19 cellular contexts compared by ENCODE assay signal in genomic region chr4:89486673-89487072, GRCh38.
A peak's percentile ranks its signal among the peaks of the same experiment; 100 is the strongest.
DNase-seq lines count a peak whose midpoint lies in the region; ATAC-seq and TF ChIP-seq lines count a peak whose summit lies in the region.
"Had no signal": no experiment of that assay in that cellular context is flagged by ENCODE, and none has a peak within 500 bp of the region (broad histone marks: within the 10 kb centered on the region; RNA-seq: fewer than 3 reads in every experiment).

No MANE protein-coding gene starts in this region.

- H3K79me2 ChIP-seq in OCI-LY3 (ENCODE audit: low read length), result no peaks in the 10 kb centered on the region

- H3K36me3 Mint-ChIP-seq in endodermal cell (ENCODE audit: low read depth) (no peaks in the 10 kb centered on the region), natural killer cell (no peaks in the 10 kb centered on the region), osteocyte (ENCODE audit: unreplicated experiment) (no peaks in the 10 kb centered on the region)
- H3K36me3 Mint-ChIP-seq: CD14-positive monocyte; CD4-positive, alpha-beta memory T cell had no signal

- no peak for ATAC-seq in natural killer cell
- ATAC-seq: HCT116 had no signal

- H3K9me3 Mint-ChIP-seq in endodermal cell, result peaks cover 11% of the 10 kb centered on the region
- peaks cover 0 to 2% of the 10 kb centered on the region in 2 donors for H3K9me3 Mint-ChIP-seq in natural killer cell
- H3K9me3 Mint-ChIP-seq in osteocyte (ENCODE audit: unreplicated experiment), result no peaks in the 10 kb centered on the region
- H3K9me3 Mint-ChIP-seq: HFFc6 had no signal

- H2AFZ ChIP-seq in OCI-LY3 (ENCODE audit: low read depth, low read length), result no peak overlapping the region

- CTCF ChIA-PET in RWPE1 (lab: Yijun Ruan, JAX), result no interaction called here

- H3K27ac Mint-ChIP-seq in endodermal cell, result no peak overlapping the region
- peak overlapping the region; percentile 9 to 66 for H3K27ac Mint-ChIP-seq in natural killer cell
- H3K27ac Mint-ChIP-seq in osteocyte (ENCODE audit: unreplicated experiment), result no peak overlapping the region
- H3K27ac Mint-ChIP-seq: CD4-positive, alpha-beta memory T cell; HFFc6 had no signal

- TF ChIP-seq CTCF in OCI-LY3 (IDR thresholded peaks at IDR 0.05; ENCODE audit: low read depth, low read length) (no peak), endodermal cell (conservative IDR thresholded peaks at IDR 0.05) (no peak), natural killer cell (IDR thresholded peaks at IDR 0.05) (no peak), osteocyte (IDR thresholded peaks at IDR 0.05) (no peak), RWPE1 (conservative IDR thresholded peaks at IDR 0.05; ENCODE audit: low read depth) (no peak)

- POLR2A ChIA-PET in RWPE1 (lab: Yijun Ruan, JAX; ENCODE audit: low non-redundant PET), result no interaction called here

- H3K9ac ChIP-seq in OCI-LY3 (ENCODE audit: low read length) (no peak overlapping the region), endodermal cell (ENCODE audit: extremely low read depth, low read length, poor library complexity, severe bottlenecking) (no peak overlapping the region)
- H3K9ac ChIP-seq: BLaER1 had no signal

- H3K27me3 ChIP-seq in OCI-LY3 (ENCODE audit: low read depth, low read length) (no peaks in the 10 kb centered on the region), endodermal cell (ENCODE audit: control insufficient read depth, insufficient read depth, low read length, poor library complexity, severe bottlenecking) (no peaks in the 10 kb centered on the region)
- H3K27me3 ChIP-seq: BLaER1 had no signal

- no peaks in the 10 kb centered on the region for H4K20me1 ChIP-seq in OCI-LY3 (ENCODE audit: insufficient read depth, low read length)
- H4K20me1 ChIP-seq: BLaER1 had no signal

- no peak overlapping the region for H3K4me3 Mint-ChIP-seq in endodermal cell
- H3K4me3 Mint-ChIP-seq in natural killer cell, result peak overlapping the region; percentile 90
- H3K4me3 Mint-ChIP-seq in osteocyte (ENCODE audit: unreplicated experiment), result no peak overlapping the region
- H3K4me3 Mint-ChIP-seq: HFFc6 had no signal

- no peaks in the 10 kb centered on the region for H3K36me3 ChIP-seq in OCI-LY3 (replicated peaks; ENCODE audit: low read depth, low read length)
- H3K36me3 ChIP-seq in endodermal cell (ENCODE audit: control insufficient read depth, insufficient read depth, low read length), result no peaks in the 10 kb centered on the region
- H3K36me3 ChIP-seq: BLaER1 had no signal

- H3K27me3 Mint-ChIP-seq in endodermal cell (ENCODE audit: insufficient read depth) (peaks cover 23% of the 10 kb centered on the region), natural killer cell (ENCODE audit: low read depth in 2 of 2) (no peaks in the 10 kb centered on the region), osteocyte (ENCODE audit: unreplicated experiment) (peaks cover 10% of the 10 kb centered on the region)
- H3K27me3 Mint-ChIP-seq: CD4-positive, alpha-beta memory T cell had no signal

- H3K9me3 ChIP-seq in OCI-LY3 (ENCODE audit: insufficient read depth, low read length), result no peaks in the 10 kb centered on the region
- H3K9me3 ChIP-seq in endodermal cell (ENCODE audit: control insufficient read depth, low read length), result no peaks in the 10 kb centered on the region
- H3K9me3 ChIP-seq: A549 had no signal

- H3K4me1 Mint-ChIP-seq in endodermal cell (peaks cover 17% of the 10 kb centered on the region), natural killer cell (peaks cover 4 to 6% of the 10 kb centered on the region in 2 donors), osteocyte (ENCODE audit: unreplicated experiment) (no peaks in the 10 kb centered on the region)
- H3K4me1 Mint-ChIP-seq: CD4-positive, alpha-beta memory T cell had no signal

- intact Hi-C loops in natural killer cell (cut with micrococcal nuclease), result loop anchor here (5.0 kb wide), 1 partner anchor 416 kb away; no protein-coding TSS in a partner anchor

- DNase-seq in endodermal cell, result peak; percentile 51
- no peak for DNase-seq in natural killer cell
- no peak for DNase-seq in osteocyte (ENCODE audit: extremely low spot score, unreplicated experiment)
- DNase-seq in RWPE1 (ENCODE audit: low spot score), result no peak
- no peak for DNase-seq in cerebellum (ENCODE audit: low spot score)
- DNase-seq: AML-193; Calu3; CD4-positive, alpha-beta memory T cell; DMS79 treated with DMSO at 0.1 percent for 48 hours; GOT3; H7 had no signal

- no peak overlapping the region for H3K27ac ChIP-seq in OCI-LY3 (ENCODE audit: low read length)
- H3K27ac ChIP-seq in endodermal cell (ENCODE audit: low read depth, low read length), result no peak overlapping the region
- H3K27ac ChIP-seq in RWPE1, result no peak overlapping the region
- H3K27ac ChIP-seq: A549, BLaER1, HL-60 had no signal

- peak overlapping the region; percentile 70; the same call in 1 of the 2 replicates for H3K4me2 ChIP-seq in OCI-LY3 (ENCODE audit: low read length)
- H3K4me2 ChIP-seq: A549, BLaER1 had no signal

- peaks cover 5% of the 10 kb centered on the region; the same call in 1 of the 2 replicates for H3K4me1 ChIP-seq in OCI-LY3 (ENCODE audit: low read length)
- no peaks in the 10 kb centered on the region for H3K4me1 ChIP-seq in endodermal cell (ENCODE audit: control insufficient read depth, insufficient read depth, low read length)
- H3K4me1 ChIP-seq: A549, BLaER1 had no signal

- no peak overlapping the region for H3K4me3 ChIP-seq in OCI-LY3 (ENCODE audit: low read length)
- no peak overlapping the region for H3K4me3 ChIP-seq in endodermal cell (ENCODE audit: low read length)
- H3K4me3 ChIP-seq: A549, BLaER1, GM12878 had no signal

Comparison
In these comparisons a context has a peak if more than half of its experiments do, and no peak if none do; other contexts are left out.
1. H3K27ac Mint-ChIP-seq: peak in natural killer cell (2 of 2); none in endodermal cell (single experiment) and osteocyte (single experiment).